40 cellular contexts compared by ENCODE assay signal in the genomic region with DNA sequence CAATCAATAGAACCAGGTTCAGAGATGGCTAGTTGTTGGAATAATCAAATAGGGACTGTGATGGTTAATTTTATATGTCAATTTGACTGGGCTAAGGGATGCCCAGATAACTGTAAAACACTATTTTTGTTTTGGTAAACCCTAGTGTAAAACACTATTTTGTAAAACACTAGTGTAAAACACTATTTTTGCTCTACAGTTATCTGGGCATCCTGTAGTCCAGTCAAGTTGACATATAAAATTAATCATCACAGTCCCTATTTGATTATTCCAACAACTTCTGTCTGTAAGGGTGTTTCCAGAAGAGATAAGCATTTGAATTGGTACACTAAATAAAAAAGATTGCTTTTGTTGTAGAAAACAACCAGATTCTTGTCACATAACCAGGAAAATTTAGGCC. TPM values are rescaled to one million over a fixed set of nuclear protein-coding genes. Genes with fewer than 3 reads are reported as not detected.
"Had no signal": no experiment of that assay in that cellular context is flagged by ENCODE, and none has a peak within 500 bp of the region (broad histone marks: within the 10 kb centered on the region; RNA-seq: fewer than 3 reads in every experiment).

No MANE protein-coding gene starts in this region.

- H3K36me3 Mint-ChIP-seq: activated naive CD4-positive, alpha-beta T cell treated with anti-CD3 and anti-CD28 coated beads, Interleukin-2, amount 10 ng/mL, durations not matched to agents 7 days and 5 days; activated naive CD8-positive, alpha-beta T cell treated with anti-CD3 and anti-CD28 coated beads for 36 hours; activated naive CD8-positive, alpha-beta T cell treated with anti-CD3 and anti-CD28 coated beads, Interleukin-2, amount 10 ng/mL, durations not matched to agents 7 days and 5 days; brain had no signal

- H3K4me1 ChIP-seq: adrenal gland, ascending aorta, body of pancreas, breast epithelium had no signal

- H3K4me3 Mint-ChIP-seq: activated naive CD4-positive, alpha-beta T cell treated with anti-CD3 and anti-CD28 coated beads for 36 hours; activated naive CD4-positive, alpha-beta T cell treated with anti-CD3 and anti-CD28 coated beads, Interleukin-2, amount 10 ng/mL, durations not matched to agents 7 days and 5 days; activated naive CD4-positive, alpha-beta T cell treated with anti-CD3 and anti-CD28 coated beads, Interleukin-2, amount 50 U/mL, for 24 hours; activated naive CD8-positive, alpha-beta T cell; activated naive CD8-positive, alpha-beta T cell treated with anti-CD3 and anti-CD28 coated beads for 36 hours; activated naive CD8-positive, alpha-beta T cell treated with anti-CD3 and anti-CD28 coated beads, Interleukin-2, amount 10 ng/mL, durations not matched to agents 7 days and 5 days; activated naive CD8-positive, alpha-beta T cell treated with anti-CD3 and anti-CD28 coated beads, Interleukin-2, amount 50 U/mL, for 24 hours; activated T-cell treated with anti-CD3 and anti-CD28 coated beads, Interleukin-2, amount 50 U/mL, for 24 hours; activated T-cell treated with anti-CD3 and anti-CD28 coated beads, Interleukin-2, amount 50 U/mL, for 4 hours; activated T-cell treated with anti-CD3 and anti-CD28 coated beads, Interleukin-2, amount 50 U/mL, for 72 hours; activated T-helper 1 cell treated with anti-CD3 and anti-CD28 coated beads, Interleukin-12 subunit alpha, Interleukin-12 subunit beta, Interleukin-2, Interleukin-4 antibody, amounts not matched to agents 30 ng/mL and 10 ng/mL and 1 ng/mL, durations not matched to agents 14 hours and 24 hours and 36 hours; activated T-helper 17 cell treated with anti-CD3 and anti-CD28 coated beads, Interleukin-2, amount 50 U/mL, for 72 hours; brain; central memory CD8-positive, alpha-beta T cell had no signal

- H3K9me3 Mint-ChIP-seq: activated naive CD4-positive, alpha-beta T cell treated with anti-CD3 and anti-CD28 coated beads, Interleukin-2, amount 10 ng/mL, durations not matched to agents 7 days and 5 days; activated naive CD8-positive, alpha-beta T cell treated with anti-CD3 and anti-CD28 coated beads, Interleukin-2, amount 10 ng/mL, durations not matched to agents 7 days and 5 days; activated T-helper 1 cell treated with anti-CD3 and anti-CD28 coated beads, Interleukin-12 subunit alpha, Interleukin-12 subunit beta, Interleukin-2, Interleukin-4 antibody, amounts not matched to agents 30 ng/mL and 10 ng/mL and 1 ng/mL, durations not matched to agents 14 hours and 24 hours and 36 hours; activated T-helper 17 cell treated with anti-CD3 and anti-CD28 coated beads, Interleukin-2, amount 50 U/mL, for 72 hours; activated T-helper 2 cell treated with anti-CD3 and anti-CD28 coated beads, Interferon-gamma antibody, Interleukin-2, Interleukin-4, amounts not matched to agents 10 μg/mL and 5 μg/mL and 100 μg/mL, durations not matched to agents 14 hours and 24 hours and 36 hours; central memory CD8-positive, alpha-beta T cell had no signal

- ATAC-seq: activated naive CD4-positive, alpha-beta T cell treated with anti-CD3 and anti-CD28 coated beads, Interleukin-2, amount 50 U/mL, for 72 hours; activated naive CD8-positive, alpha-beta T cell treated with anti-CD3 and anti-CD28 coated beads, Interleukin-2, amount 50 U/mL, for 24 hours; activated T-cell treated with anti-CD3 and anti-CD28 coated beads, Interleukin-2, amount 50 U/mL, for 4 hours; activated T-cell treated with anti-CD3 and anti-CD28 coated beads, Interleukin-2, amount 50 U/mL, for 72 hours; activated T-helper 17 cell treated with anti-CD3 and anti-CD28 coated beads, Interleukin-2, amount 50 U/mL, for 72 hours; body of pancreas had no signal

- H3K27me3 ChIP-seq: adrenal gland, ascending aorta, body of pancreas, brain microvascular endothelial cell, breast epithelium, cardiac muscle cell had no signal

- H3K36me3 ChIP-seq: adrenal gland, ascending aorta, brain microvascular endothelial cell, breast epithelium, cardiac muscle cell had no signal

- H3K4me3 ChIP-seq: adrenal gland, ascending aorta, body of pancreas, breast epithelium, cardiac muscle cell had no signal

- H3K27ac ChIP-seq: adrenal gland, ascending aorta, body of pancreas, brain microvascular endothelial cell, breast epithelium, cardiac muscle cell had no signal

- H3K27ac Mint-ChIP-seq: activated naive CD4-positive, alpha-beta T cell treated with anti-CD3 and anti-CD28 coated beads for 36 hours; activated naive CD4-positive, alpha-beta T cell treated with anti-CD3 and anti-CD28 coated beads, Interleukin-2, amount 10 ng/mL, durations not matched to agents 7 days and 5 days; activated naive CD4-positive, alpha-beta T cell treated with anti-CD3 and anti-CD28 coated beads, Interleukin-2, amount 50 U/mL, for 24 hours; activated naive CD4-positive, alpha-beta T cell treated with anti-CD3 and anti-CD28 coated beads, Interleukin-2, amount 50 U/mL, for 72 hours; activated naive CD8-positive, alpha-beta T cell; activated naive CD8-positive, alpha-beta T cell treated with anti-CD3 and anti-CD28 coated beads for 36 hours; activated naive CD8-positive, alpha-beta T cell treated with anti-CD3 and anti-CD28 coated beads, Interleukin-2, amount 10 ng/mL, durations not matched to agents 7 days and 5 days; activated naive CD8-positive, alpha-beta T cell treated with anti-CD3 and anti-CD28 coated beads, Interleukin-2, amount 50 U/mL, for 24 hours; activated T-cell treated with anti-CD3 and anti-CD28 coated beads, Interleukin-2, amount 50 U/mL, for 24 hours; activated T-cell treated with anti-CD3 and anti-CD28 coated beads, Interleukin-2, amount 50 U/mL, for 72 hours; activated T-helper 1 cell treated with anti-CD3 and anti-CD28 coated beads, Interleukin-12 subunit alpha, Interleukin-12 subunit beta, Interleukin-2, Interleukin-4 antibody, amounts not matched to agents 30 ng/mL and 10 ng/mL and 1 ng/mL, durations not matched to agents 14 hours and 24 hours and 36 hours; activated T-helper 17 cell treated with anti-CD3 and anti-CD28 coated beads, Interleukin-2, amount 50 U/mL, for 72 hours; activated T-helper 2 cell treated with anti-CD3 and anti-CD28 coated beads, Interferon-gamma antibody, Interleukin-2, Interleukin-4, amounts not matched to agents 10 μg/mL and 5 μg/mL and 100 μg/mL, durations not matched to agents 14 hours and 24 hours and 36 hours; brain had no signal

- H3K9me3 ChIP-seq: adrenal gland, ascending aorta, body of pancreas, breast epithelium had no signal

- DNase-seq: activated effector memory CD4-positive, alpha-beta T cell treated with anti-CD3 and anti-CD28 coated beads, Interleukin-2, amount 50 U/mL, for 16 hours; activated effector memory CD4-positive, alpha-beta T cell treated with Interleukin-2 at 50 U/mL for 16 hours; activated gamma-delta T cell; activated gamma-delta T cell treated with Interleukin-2 at 50 U/mL for 16 hours; activated naive CD4-positive, alpha-beta T cell; activated naive CD4-positive, alpha-beta T cell treated with anti-CD3 and anti-CD28 coated beads for 36 hours; activated naive CD4-positive, alpha-beta T cell treated with anti-CD3 and anti-CD28 coated beads, Interleukin-2, amount 10 ng/mL, durations not matched to agents 7 days and 5 days; activated naive CD4-positive, alpha-beta T cell treated with anti-CD3 and anti-CD28 coated beads, Interleukin-2, amount 50 U/mL, for 16 hours; activated naive CD4-positive, alpha-beta T cell treated with Interleukin-2 at 50 U/mL for 16 hours; activated naive CD8-positive, alpha-beta T cell treated with anti-CD3 and anti-CD28 coated beads for 36 hours; activated naive CD8-positive, alpha-beta T cell treated with anti-CD3 and anti-CD28 coated beads, Interleukin-2, amount 10 ng/mL, durations not matched to agents 7 days and 5 days; activated naive CD8-positive, alpha-beta T cell treated with anti-CD3 and anti-CD28 coated beads, Interleukin-2, amount 50 U/mL, for 24 hours; activated T-cell treated with anti-CD3 and anti-CD28 coated beads for 4 hours; activated T-cell treated with anti-CD3 and anti-CD28 coated beads, Interleukin-2, amount 50 U/mL, for 1 hour; activated T-cell treated with anti-CD3 and anti-CD28 coated beads, Interleukin-2, amount 50 U/mL, for 24 hours; activated T-cell treated with anti-CD3 and anti-CD28 coated beads, Interleukin-2, amount 50 U/mL, for 4 hours; activated T-cell treated with anti-CD3 and anti-CD28 coated beads, Interleukin-2, amount 50 U/mL, for 48 hours; activated T-cell treated with anti-CD3 and anti-CD28 coated beads, Interleukin-2, amount 50 U/mL, for 72 hours; adrenal gland; amniotic stem cell; amygdala; anterior cingulate cortex; aorta; body of pancreas; brain microvascular endothelial cell; caudate nucleus; central memory CD4-positive, alpha-beta T cell; cerebellar nuclear complex had no signal

- H3K27me3 Mint-ChIP-seq: brain had no signal

- H3K4me1 Mint-ChIP-seq: activated naive CD4-positive, alpha-beta T cell treated with anti-CD3 and anti-CD28 coated beads, Interleukin-2, amount 10 ng/mL, durations not matched to agents 7 days and 5 days; activated naive CD4-positive, alpha-beta T cell treated with anti-CD3 and anti-CD28 coated beads, Interleukin-2, amount 50 U/mL, for 24 hours; activated naive CD8-positive, alpha-beta T cell treated with anti-CD3 and anti-CD28 coated beads for 36 hours; activated naive CD8-positive, alpha-beta T cell treated with anti-CD3 and anti-CD28 coated beads, Interleukin-2, amount 10 ng/mL, durations not matched to agents 7 days and 5 days; activated naive CD8-positive, alpha-beta T cell treated with anti-CD3 and anti-CD28 coated beads, Interleukin-2, amount 50 U/mL, for 24 hours; activated T-helper 17 cell treated with anti-CD3 and anti-CD28 coated beads, Interleukin-2, amount 50 U/mL, for 72 hours; brain; central memory CD8-positive, alpha-beta T cell had no signal

RNA-seq across cellular contexts. Expression of a gene that starts 15.6 kb away (rescaled TPM):
- total RNA-seq: bronchial epithelial cell had no signal
